ENCODE assay signal across 20 cellular contexts in the genomic region with DNA sequence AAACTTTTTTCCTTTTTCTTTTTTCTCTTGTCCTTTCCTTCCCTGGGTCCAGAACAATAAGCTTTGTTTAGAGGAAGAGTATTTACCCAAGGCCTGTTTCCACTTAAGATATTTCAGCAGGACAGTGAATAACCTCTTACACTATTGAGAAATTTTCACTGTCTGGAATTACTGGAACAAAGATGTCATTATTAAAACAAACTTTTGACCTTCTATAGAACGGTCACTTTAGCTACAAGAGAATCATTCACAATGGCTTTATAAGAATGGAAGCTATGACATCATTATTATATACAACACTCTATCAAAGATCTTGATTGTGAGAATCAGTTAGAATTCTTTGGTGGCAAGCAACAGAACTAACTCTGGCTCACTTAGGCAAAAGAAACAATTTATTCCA. TPM values are rescaled to one million over a fixed set of nuclear protein-coding genes. Genes with fewer than 3 reads are reported as not detected.
DNase-seq lines count a peak whose midpoint lies in the region; ATAC-seq, FAIRE-seq and TF ChIP-seq lines count a peak whose summit lies in the region.
"Had no signal": no experiment of that assay in that cellular context is flagged by ENCODE, and none has a peak within 500 bp of the region (broad histone marks: within the 10 kb centered on the region; RNA-seq: fewer than 3 reads in every experiment).

No MANE protein-coding gene starts in this region.

- TF ChIP-seq RAD21 in HepG2 (CRISPR knock-in tag; IDR thresholded peaks at IDR 0.05), result no peak

- H3K4me3 ChIP-seq in PC-3 (ENCODE audit: low read length), result no peak overlapping the region
- no peak overlapping the region for H3K4me3 ChIP-seq in choroid plexus epithelial cell (ENCODE audit: low read depth, low read length)
- H3K4me3 ChIP-seq in HepG2 (replicated peaks in 1 of 3; ENCODE audit: insufficient read depth in 1 of 3, low read depth in 2 of 3, low read length in 3 of 3), result no peak overlapping the region
- H3K4me3 ChIP-seq: GM12878, stomach, transverse colon had no signal

- no peak overlapping the region for H3K27ac Mint-ChIP-seq in activated T-helper 1 cell treated with anti-CD3 and anti-CD28 coated beads, Interleukin-12 subunit alpha, Interleukin-12 subunit beta, Interleukin-2, Interleukin-4 antibody, amounts not matched to agents 30 ng/mL and 10 ng/mL and 1 ng/mL, durations not matched to agents 14 hours and 24 hours and 36 hours
- H3K27ac Mint-ChIP-seq: activated naive CD4-positive, alpha-beta T cell treated with anti-CD3 and anti-CD28 coated beads, Interleukin-2, amount 10 ng/mL, durations not matched to agents 7 days and 5 days; activated T-cell treated with anti-CD3 and anti-CD28 coated beads, Interleukin-2, amount 50 U/mL, for 72 hours; CD8-positive, alpha-beta T cell; T-helper 1 cell treated with Interleukin-12 subunit alpha and Interleukin-12 subunit beta and Interleukin-4 antibody, amounts not matched to agents 30 μg/mL and 1 μg/mL, for 36 hours had no signal

- no peaks in the 10 kb centered on the region for H3F3A ChIP-seq in PC-3 (ENCODE audit: low read length, unreplicated experiment)

- H3K4me1 Mint-ChIP-seq in activated T-helper 1 cell treated with anti-CD3 and anti-CD28 coated beads, Interleukin-12 subunit alpha, Interleukin-12 subunit beta, Interleukin-2, Interleukin-4 antibody, amounts not matched to agents 30 ng/mL and 10 ng/mL and 1 ng/mL, durations not matched to agents 14 hours and 24 hours and 36 hours (ENCODE audit: low read depth), result peaks cover 16% of the 10 kb centered on the region

- H3K79me2 ChIP-seq in PC-3 (ENCODE audit: low read length), result no peaks in the 10 kb centered on the region
- no peaks in the 10 kb centered on the region for H3K79me2 ChIP-seq in HepG2 (ENCODE audit: insufficient read depth, low read length)

- no peaks in the 10 kb centered on the region for H3K9me2 ChIP-seq in PC-3 (replicated peaks; ENCODE audit: low read length)

- H3K4me2 ChIP-seq in PC-3 (ENCODE audit: low read length) (no peak overlapping the region), HepG2 (ENCODE audit: low read depth, low read length) (no peak overlapping the region)

- no TSS peak for BruUV-seq in PC-3 (replicated peaks; lab: Mats Ljungman, UMichigan)
- no TSS peak for BruUV-seq in HepG2 (replicated peaks; lab: Mats Ljungman, UMichigan)

- in situ Hi-C loops in HepG2 (cut with HindIII; ENCODE audit: extremely low pct_ligation_motif_present, low pct_unique_long_range_greater_than_20kb), result loop anchor here (5.0 kb wide), 1 partner anchor 134 kb away; no protein-coding TSS in a partner anchor

- CTCF ChIA-PET in PC-3 (lab: Charles Lee), result interaction anchor here (1.0 to 1.9 kb wide), 4 partner anchors 28 to 126 kb away, joined by 3 to 6 read pairs (median 4); no protein-coding TSS in a partner anchor
- CTCF ChIA-PET in HepG2 (lab: Yijun Ruan, JAX; ENCODE audit: low intra/inter-chr PET ratio, low total read pairs), result interaction anchor here (2.0 to 3.8 kb wide), 3 partner anchors 118 to 140 kb away, joined by 20 to 53 read pairs (median 30); no protein-coding TSS in a partner anchor

- TF ChIP-seq CTCF in AG09319 (IDR thresholded peaks at IDR 0.05; ENCODE audit: low read depth, low read length) (no peak), PC-3 (conservative IDR thresholded peaks at IDR 0.05; ENCODE audit: low read depth, low read length) (no peak), choroid plexus epithelial cell (conservative IDR thresholded peaks at IDR 0.05; ENCODE audit: low read depth, low read length) (no peak), HepG2 (CRISPR knock-in tag; IDR thresholded peaks at IDR 0.05) (no peak)

- POLR2A ChIA-PET in PC-3 (lab: Charles Lee; ENCODE audit: unreplicated experiment) (no interaction called here), HepG2 (lab: Yijun Ruan, JAX) (interaction anchor here (0.9 kb wide), 1 partner anchor 87 kb away, joined by 5 read pairs; no protein-coding TSS in a partner anchor)

- no peaks in the 10 kb centered on the region for H3K9me3 Mint-ChIP-seq in activated T-helper 1 cell treated with anti-CD3 and anti-CD28 coated beads, Interleukin-12 subunit alpha, Interleukin-12 subunit beta, Interleukin-2, Interleukin-4 antibody, amounts not matched to agents 30 ng/mL and 10 ng/mL and 1 ng/mL, durations not matched to agents 14 hours and 24 hours and 36 hours
- H3K9me3 Mint-ChIP-seq: activated naive CD4-positive, alpha-beta T cell treated with anti-CD3 and anti-CD28 coated beads, Interleukin-2, amount 10 ng/mL, durations not matched to agents 7 days and 5 days; activated T-cell treated with anti-CD3 and anti-CD28 coated beads, Interleukin-2, amount 50 U/mL, for 72 hours; CD8-positive, alpha-beta T cell; central memory CD8-positive, alpha-beta T cell; T-helper 1 cell treated with Interleukin-12 subunit alpha and Interleukin-12 subunit beta and Interleukin-4 antibody, amounts not matched to agents 30 μg/mL and 1 μg/mL, for 36 hours had no signal

- peaks cover 28% of the 10 kb centered on the region for H3K4me1 ChIP-seq in PC-3 (ENCODE audit: insufficient read depth, low read length)
- H3K4me1 ChIP-seq in HepG2 (ENCODE audit: insufficient read depth, low read length), result peaks cover 36% of the 10 kb centered on the region

- TF ChIP-seq EP300 in HepG2 (IDR thresholded peaks at IDR 0.05; ENCODE audit: low read depth in 2 of 2, low read length in 2 of 2) (no peak), HepG2 (CRISPR knock-in tag; IDR thresholded peaks at IDR 0.05; ENCODE audit: borderline replicate concordance) (no peak)

- H3K27me3 Mint-ChIP-seq in activated T-helper 1 cell treated with anti-CD3 and anti-CD28 coated beads, Interleukin-12 subunit alpha, Interleukin-12 subunit beta, Interleukin-2, Interleukin-4 antibody, amounts not matched to agents 30 ng/mL and 10 ng/mL and 1 ng/mL, durations not matched to agents 14 hours and 24 hours and 36 hours (ENCODE audit: insufficient read depth), result peaks cover 2% of the 10 kb centered on the region
- H3K27me3 Mint-ChIP-seq: central memory CD8-positive, alpha-beta T cell had no signal

- H4K20me1 ChIP-seq in PC-3 (ENCODE audit: low read length) (no peaks in the 10 kb centered on the region), HepG2 (ENCODE audit: insufficient read depth, low read length) (no peaks in the 10 kb centered on the region)

- H3K27me3 ChIP-seq in PC-3 (ENCODE audit: low read length) (no peaks in the 10 kb centered on the region), HepG2 (ENCODE audit: control insufficient read depth in 1 of 2, insufficient read depth in 2 of 2, low read length in 2 of 2) (peaks cover 0 to 2% of the 10 kb centered on the region in 2 experiments; a peak in 2 of 5 replicates)
- H3K27me3 ChIP-seq: stomach, transverse colon had no signal

- intact Hi-C loops in PC-3 (cut with micrococcal nuclease) (loop anchor here (10.0 kb wide), 1 partner anchor 137 kb away; no protein-coding TSS in a partner anchor), HepG2 (cut with micrococcal nuclease; ENCODE audit: unreplicated experiment) (loop anchor here (1.0 kb wide), 3 partner anchors 31 to 132 kb away; no protein-coding TSS in a partner anchor)
- intact Hi-C loops in activated T-helper 1 cell treated with anti-CD3 and anti-CD28 coated beads, Interleukin-12 subunit alpha, Interleukin-12 subunit beta, Interleukin-2, Interleukin-4 antibody, amounts not matched to agents 30 ng/mL and 10 ng/mL and 1 ng/mL, durations not matched to agents 14 hours and 24 hours and 36 hours (cut with micrococcal nuclease), result loop anchor here (1.0 to 2.0 kb wide), 5 partner anchors 21 to 140 kb away; no protein-coding TSS in a partner anchor

- WGBS in HepG2 (ENCODE audit: low lambda C conversion rate), result 0% methylated on average over 1 of the region's 1 CpG

- no peak for TF ChIP-seq POLR2A in HepG2 (IDR thresholded peaks at IDR 0.05; ENCODE audit: insufficient read depth in 1 of 2, low read depth in 2 of 2, low read length in 2 of 2)

- DNase-seq in AG09319 (ENCODE audit: extremely low read depth, low read depth), result peak; percentile 55
- no peak for DNase-seq in PC-3
- peak; percentile 42 for DNase-seq in choroid plexus epithelial cell (ENCODE audit: low read depth)
- peak; percentile 53 for DNase-seq in HepG2 (ENCODE audit: low spot score)
- DNase-seq in A172 (ENCODE audit: low spot score), result no peak
- DNase-seq in midbrain (lab: John Stamatoyannopoulos, UW), result no peak
- DNase-seq in SK-N-DZ (ENCODE audit: low spot score), result no peak
- no peak for DNase-seq in activated T-helper 1 cell treated with anti-CD3 and anti-CD28 coated beads, Interleukin-12 subunit alpha, Interleukin-12 subunit beta, Interleukin-2, Interleukin-4 antibody, amounts not matched to agents 30 ng/mL and 10 ng/mL and 1 ng/mL, durations not matched to agents 14 hours and 24 hours and 36 hours (ENCODE audit: low spot score)
- DNase-seq: NCI-H1048, NCI-H187, occipital lobe had no signal

- ATAC-seq in PC-3 (no peak), HepG2 (no peak)

- no peak overlapping the region for H3K4me3 Mint-ChIP-seq in activated T-helper 1 cell treated with anti-CD3 and anti-CD28 coated beads, Interleukin-12 subunit alpha, Interleukin-12 subunit beta, Interleukin-2, Interleukin-4 antibody, amounts not matched to agents 30 ng/mL and 10 ng/mL and 1 ng/mL, durations not matched to agents 14 hours and 24 hours and 36 hours
- H3K4me3 Mint-ChIP-seq: activated naive CD4-positive, alpha-beta T cell treated with anti-CD3 and anti-CD28 coated beads, Interleukin-2, amount 10 ng/mL, durations not matched to agents 7 days and 5 days; activated T-cell treated with anti-CD3 and anti-CD28 coated beads, Interleukin-2, amount 50 U/mL, for 72 hours; CD8-positive, alpha-beta T cell; central memory CD8-positive, alpha-beta T cell; T-helper 1 cell treated with Interleukin-12 subunit alpha and Interleukin-12 subunit beta and Interleukin-4 antibody, amounts not matched to agents 30 μg/mL and 1 μg/mL, for 36 hours had no signal

- FAIRE-seq in HepG2 (lab: Jason Lieb, UNC), result no peak
- FAIRE-seq: GM12878, HTR-8/SVneo had no signal

- no peaks in the 10 kb centered on the region; the same call in 1 of the 2 replicates for H3K36me3 ChIP-seq in PC-3 (ENCODE audit: low read depth, low read length)
- H3K36me3 ChIP-seq in HepG2 (replicated peaks in 1 of 2; ENCODE audit: control insufficient read depth in 1 of 2, insufficient read depth in 2 of 2, low read length in 2 of 2), result no peaks in the 10 kb centered on the region
- H3K36me3 ChIP-seq: stomach, transverse colon had no signal

- no peaks in the 10 kb centered on the region for H3K36me3 Mint-ChIP-seq in activated T-helper 1 cell treated with anti-CD3 and anti-CD28 coated beads, Interleukin-12 subunit alpha, Interleukin-12 subunit beta, Interleukin-2, Interleukin-4 antibody, amounts not matched to agents 30 ng/mL and 10 ng/mL and 1 ng/mL, durations not matched to agents 14 hours and 24 hours and 36 hours (ENCODE audit: low read depth)
- H3K36me3 Mint-ChIP-seq: activated naive CD4-positive, alpha-beta T cell treated with anti-CD3 and anti-CD28 coated beads, Interleukin-2, amount 10 ng/mL, durations not matched to agents 7 days and 5 days; CD8-positive, alpha-beta T cell had no signal

- H3K9me3 ChIP-seq in PC-3 (ENCODE audit: low read length) (no peaks in the 10 kb centered on the region), HepG2 (ENCODE audit: low read length) (no peaks in the 10 kb centered on the region)
- H3K9me3 ChIP-seq: stomach, transverse colon had no signal

- H2AFZ ChIP-seq in PC-3 (ENCODE audit: low read length) (no peak overlapping the region), HepG2 (ENCODE audit: low read length) (no peak overlapping the region)

- no peak overlapping the region for H3K9ac ChIP-seq in PC-3 (ENCODE audit: low read length)
- H3K9ac ChIP-seq in HepG2 (ENCODE audit: insufficient read depth, low read depth, low read length), result no peak overlapping the region

- peak overlapping the region; percentile 54 for H3K27ac ChIP-seq in PC-3 (ENCODE audit: low read length)
- no peak overlapping the region for H3K27ac ChIP-seq in HepG2 (ENCODE audit: extremely low read length, insufficient read depth, low read length)
- H3K27ac ChIP-seq: stomach, transverse colon had no signal

RNA-seq across cellular contexts. Expression of a gene that starts 22.0 kb away (rescaled TPM):
- total RNA-seq in PC-3 (2014; rRNA removed) (6.2 and 11.7 TPM in 2 replicates), HepG2 (2016; rRNA removed; fragmentation: Illumina TruSeq; extraction: Trizol) (11.9 and 18.2 TPM in 2 replicates)
- total RNA-seq in HepG2 (2016; cell fraction: cytosol; rRNA removed; fragmentation: Illumina TruSeq; extraction: Trizol; ENCODE audit: low read depth), result 19.7 and 23.1 TPM in 2 replicates
- total RNA-seq in HepG2 (2016; cell fraction: insoluble cytoplasmic fraction; rRNA removed; fragmentation: Illumina TruSeq; extraction: Trizol), result 13.7 and 16.7 TPM in 2 replicates
- 6.8 and 8.5 TPM in 2 replicates for total RNA-seq in HepG2 (2016; cell fraction: membrane; rRNA removed; fragmentation: Illumina TruSeq; extraction: Trizol)
- 81.5 and 87.1 TPM in 2 replicates for total RNA-seq in HepG2 (2016; cell fraction: nucleus; rRNA removed; fragmentation: Illumina TruSeq; extraction: Trizol)
- polyA plus RNA-seq in HepG2 (2011; rRNA removed), result 9.1 and 9.6 TPM in 2 replicates
- 2.5 and 2.7 TPM in 2 replicates for polyA plus RNA-seq in HepG2 (2011; cell fraction: cytosol; rRNA removed)
- 27.9 and 47.7 TPM in 2 replicates for polyA plus RNA-seq in HepG2 (2011; cell fraction: nucleus; rRNA removed)
- 8.8 and 10.3 TPM in 2 replicates for polyA plus RNA-seq in HepG2 (2012)
- 0.63 and 0.71 TPM in 2 replicates for polyA plus RNA-seq in HepG2 (2016; cell fraction: cytosol; fragmentation: Illumina TruSeq; extraction: Trizol; ENCODE audit: low read depth)
- 8.9 and 9.9 TPM in 2 replicates for polyA plus RNA-seq in HepG2 (2016; cell fraction: insoluble cytoplasmic fraction; fragmentation: Illumina TruSeq; extraction: Trizol; ENCODE audit: low read depth)
- polyA plus RNA-seq in HepG2 (2016; cell fraction: membrane; fragmentation: Illumina TruSeq; extraction: Trizol; ENCODE audit: low read depth), result 1.4 and 1.7 TPM in 2 replicates
- 34.1 and 38.4 TPM in 2 replicates for polyA plus RNA-seq in HepG2 (2016; cell fraction: nucleus; fragmentation: Illumina TruSeq; extraction: Trizol; ENCODE audit: insufficient read depth, low read depth)
- polyA minus RNA-seq in HepG2 (2011; rRNA and poly(A)+ RNA removed; ENCODE audit: low replicate concordance), result 7.2 and 23.4 TPM in 2 replicates
- 6.4 TPM in 2 replicates for polyA minus RNA-seq in HepG2 (2011; cell fraction: cytosol; rRNA and poly(A)+ RNA removed)
- polyA minus RNA-seq in HepG2 (2011; cell fraction: nucleus; rRNA and poly(A)+ RNA removed), result 87.8 and 98.5 TPM in 2 replicates
- 1.6 and 3.8 TPM in 2 replicates for total RNA-seq in A172 (2014; rRNA removed; shearing (Covaris generic))
- 1.8 and 2.2 TPM in 2 replicates for polyA plus RNA-seq in SK-N-DZ (2014; cell fraction: cytosol; rRNA removed)
- polyA plus RNA-seq in SK-N-DZ (2014; cell fraction: nucleus; rRNA removed), result 3.5 and 10.5 TPM in 2 replicates
- 20.0 and 21.2 TPM in 2 replicates for total RNA-seq in activated T-helper 1 cell treated with anti-CD3 and anti-CD28 coated beads, Interleukin-12 subunit alpha, Interleukin-12 subunit beta, Interleukin-2, Interleukin-4 antibody, amounts not matched to agents 30 ng/mL and 10 ng/mL and 1 ng/mL, durations not matched to agents 14 hours and 24 hours and 36 hours

Comparison
In these comparisons a context has a peak if more than half of its experiments do, and no peak if none do; other contexts are left out.
1. DNase-seq: peak in AG09319 (single experiment), choroid plexus epithelial cell (single experiment) and HepG2 (single experiment); none in PC-3 (single experiment), A172 (single experiment), midbrain (single experiment), SK-N-DZ (single experiment) and activated T-helper 1 cell treated with anti-CD3 and anti-CD28 coated beads, Interleukin-12 subunit alpha, Interleukin-12 subunit beta, Interleukin-2, Interleukin-4 antibody, amounts not matched to agents 30 ng/mL and 10 ng/mL and 1 ng/mL, durations not matched to agents 14 hours and 24 hours and 36 hours (single experiment).